In genomic region chr2:158191076-158191566, GRCh38 we compare ENCODE assay signal across 8 cellular contexts.
DNase-seq lines count a peak whose midpoint lies in the region; ATAC-seq and TF ChIP-seq lines count a peak whose summit lies in the region.

No MANE protein-coding gene starts in this region.

- no peak overlapping the region for H3K23ac ChIP-seq in IMR-90 (ENCODE audit: low read depth, low read length)

- dilution Hi-C loops in IMR-90 (cut with HindIII; ENCODE audit: low sequenced_read_pairs, unreplicated experiment) = no loop called here

- no peak overlapping the region for H3K18ac ChIP-seq in IMR-90 (ENCODE audit: low read depth, low read length)

- CTCF ChIA-PET in IMR-90 (lab: Yijun Ruan, JAX) = interaction anchor here (1.6 kb wide), 1 partner anchor 11 kb away, joined by 4 read pairs; no protein-coding TSS in a partner anchor

- no peak overlapping the region for H3K14ac ChIP-seq in IMR-90 (replicated peaks; ENCODE audit: low read depth, low read length)

- no peaks in the 10 kb centered on the region for H3F3A ChIP-seq in smooth muscle cell (ENCODE audit: low read depth)

- H3K9me3 ChIP-seq in IMR-90 (ENCODE audit: control insufficient read depth, insufficient read depth, low read length) (no peaks in the 10 kb centered on the region), smooth muscle cell (replicated peaks; ENCODE audit: low read depth) (no peaks in the 10 kb centered on the region)

- no peak overlapping the region for H2AK5ac ChIP-seq in IMR-90 (ENCODE audit: low read depth, low read length)

- H2BK5ac ChIP-seq in IMR-90 (ENCODE audit: low read depth, low read length, poor library complexity, severe bottlenecking) = no peak overlapping the region

- no peak overlapping the region for H3K27ac ChIP-seq in IMR-90 (ENCODE audit: insufficient read depth, low read length)
- peak overlapping the region; percentile 46 for H3K27ac ChIP-seq in smooth muscle cell (ENCODE audit: low read depth)

- H3K36me3 ChIP-seq in IMR-90 (ENCODE audit: control insufficient read depth, insufficient read depth, low read length) = no peaks in the 10 kb centered on the region
- H3K36me3 ChIP-seq in smooth muscle cell (ENCODE audit: low read depth) = no peaks in the 10 kb centered on the region

- no peak overlapping the region for H3K56ac ChIP-seq in IMR-90 (ENCODE audit: extremely low read depth, insufficient read depth, low read length)

- POLR2A ChIA-PET in IMR-90 (lab: Charles Lee; ENCODE audit: unreplicated experiment) = no interaction called here

- H3K9ac ChIP-seq in IMR-90 (ENCODE audit: low read depth, low read length) = no peak overlapping the region
- H3K9ac ChIP-seq in smooth muscle cell (ENCODE audit: low read depth) = peak overlapping the region; percentile 0

- H3K4me3 ChIP-seq in IMR-90 (ENCODE audit: insufficient read depth, low read depth, low read length) = no peak overlapping the region
- no peak overlapping the region for H3K4me3 ChIP-seq in astrocyte of the spinal cord (ENCODE audit: low read depth, low read length)
- H3K4me3 ChIP-seq in smooth muscle cell = peak overlapping the region; percentile 14

- TF ChIP-seq CTCF in GM13976 (IDR thresholded peaks at IDR 0.05; ENCODE audit: borderline replicate concordance, control extremely low read depth, extremely low read depth, insufficient read depth, missing control alignments) (no peak), IMR-90 (conservative IDR thresholded peaks at IDR 0.05; ENCODE audit: low read depth, low read length) (no peak), astrocyte of the spinal cord (IDR thresholded peaks at IDR 0.05; ENCODE audit: low read depth, low read length) (no peak), smooth muscle cell (IDR thresholded peaks at IDR 0.05; ENCODE audit: borderline replicate concordance, insufficient read depth, poor library complexity, severe bottlenecking) (no peak)

- in situ Hi-C loops in GM13976 (cut with MboI; ENCODE audit: low sequenced_read_pairs, unreplicated experiment) = no loop called here
- in situ Hi-C loops in IMR-90 (cut with MboI; ENCODE audit: low sequenced_read_pairs) = no loop called here
- in situ Hi-C loops in astrocyte of the spinal cord (cut with HindIII; ENCODE audit: low sequenced_read_pairs) = no loop called here

- TF ChIP-seq RAD21 in IMR-90 (IDR thresholded peaks at IDR 0.05; ENCODE audit: low read length) = no peak

- no peaks in the 10 kb centered on the region for H3K4me1 ChIP-seq in IMR-90 (ENCODE audit: control insufficient read depth, insufficient read depth, low read length)
- peaks cover 21% of the 10 kb centered on the region for H3K4me1 ChIP-seq in smooth muscle cell (ENCODE audit: low read depth)

- H3K9me1 ChIP-seq in IMR-90 (ENCODE audit: insufficient read depth, low read length) = no peaks in the 10 kb centered on the region

- no TSS peak for BruUV-seq in IMR-90 (replicated peaks; lab: Mats Ljungman, UMichigan)

- peak; percentile 82 for ATAC-seq in GM21576 (IDR thresholded peaks at IDR 0.05; ENCODE audit: unreplicated experiment)
- no peak for ATAC-seq in IMR-90 (ENCODE audit: low read depth)

- H3K79me2 ChIP-seq in smooth muscle cell (ENCODE audit: low read depth) = no peaks in the 10 kb centered on the region

- H4K20me1 ChIP-seq in IMR-90 (ENCODE audit: insufficient read depth, low read length) (no peaks in the 10 kb centered on the region), smooth muscle cell (ENCODE audit: low read depth) (no peaks in the 10 kb centered on the region)

- H3K27me3 ChIP-seq in IMR-90 (ENCODE audit: control insufficient read depth, insufficient read depth, low read length) (no peaks in the 10 kb centered on the region), smooth muscle cell (ENCODE audit: low read depth) (no peaks in the 10 kb centered on the region)

- H3K4me2 ChIP-seq in IMR-90 (ENCODE audit: low read depth, low read length) (peak overlapping the region; percentile 22; the same call in 1 of the 2 replicates), smooth muscle cell (peak overlapping the region; percentile 70)

- intact Hi-C loops in IMR-90 (cut with micrococcal nuclease) = no loop called here

- H4K8ac ChIP-seq in IMR-90 (ENCODE audit: low read depth in 2 of 2, low read length in 2 of 2) = no peak overlapping the region

- no peak overlapping the region for H2AFZ ChIP-seq in IMR-90 (replicated peaks; ENCODE audit: low read length, poor library complexity)
- H2AFZ ChIP-seq in smooth muscle cell (ENCODE audit: low read depth) = no peak overlapping the region

- DNase-seq in GM13976 (ENCODE audit: low spot score) = peak; percentile 10
- no peak for DNase-seq in IMR-90
- DNase-seq in astrocyte of the spinal cord (ENCODE audit: low read depth, low spot score) = peak; percentile 80
- DNase-seq in smooth muscle cell (lab: John Stamatoyannopoulos, UW; ENCODE audit: unreplicated experiment) = no peak
- DNase-seq in NCI-H187 treated with DMSO at 0.1 percent for 48 hours (lab: John Stamatoyannopoulos, UW) = no peak
- DNase-seq in T1000 (lab: John Stamatoyannopoulos, UW) = no peak
- DNase-seq in foreskin melanocyte = no peak

- no peak overlapping the region for H2BK120ac ChIP-seq in IMR-90 (ENCODE audit: low read depth, low read length)

- H3K79me1 ChIP-seq in IMR-90 (ENCODE audit: low read depth in 1 of 2, low read length in 2 of 2) = no peaks in the 10 kb centered on the region

- H4K91ac ChIP-seq in IMR-90 (ENCODE audit: insufficient read depth, low read depth, low read length) = no peak overlapping the region

- H3K4ac ChIP-seq in IMR-90 (ENCODE audit: low read depth, low read length) = no peak overlapping the region

- no CpG with 5 or more reads among the region's 5 CpGs for WGBS in IMR-90 (ENCODE audit: extremely low coverage in 2 of 2, insufficient read length in 1 of 2), 2 experiments
- WGBS in smooth muscle cell (ENCODE audit: low lambda C conversion rate) = 18% methylated on average over 5 of the region's 5 CpGs

- no peak for TF ChIP-seq POLR2A in IMR-90 (IDR thresholded peaks at IDR 0.05; ENCODE audit: low read depth, low read length)

- H2AK9ac ChIP-seq in IMR-90 (replicated peaks; ENCODE audit: low read depth, low read length, poor library complexity) = no peak overlapping the region

- H2BK15ac ChIP-seq in IMR-90 (ENCODE audit: low read depth, low read length) = no peak overlapping the region

- H2BK20ac ChIP-seq in IMR-90 (ENCODE audit: low read depth, low read length) = no peak overlapping the region

- no peak overlapping the region for H4K5ac ChIP-seq in IMR-90 (ENCODE audit: low read depth, low read length)

TF ChIP-seq in IMR-90, 13 proteins besides CTCF, POLR2A, EP300 and RAD21:
- no peak for TF ChIP-seq ELK1 (IDR thresholded peaks at IDR 0.05; ENCODE audit: borderline replicate concordance, low read depth, low read length)
- no peak for TF ChIP-seq FOS (IDR thresholded peaks at IDR 0.05; ENCODE audit: low read depth, low read length)
- TF ChIP-seq MXI1 (IDR thresholded peaks at IDR 0.05; ENCODE audit: borderline replicate concordance, low read depth, low read length) = no peak
- TF ChIP-seq USF2 (IDR thresholded peaks at IDR 0.05; ENCODE audit: low read depth, low read length) = no peak
- no peak for TF ChIP-seq CHD1 (IDR thresholded peaks at IDR 0.05; ENCODE audit: low read depth, low read length)

Comparison
In these comparisons a context has a peak if more than half of its experiments do, and no peak if none do; other contexts are left out.
1. DNase-seq: peak in GM13976 (single experiment) and astrocyte of the spinal cord (single experiment); none in IMR-90 (single experiment), smooth muscle cell (single experiment), NCI-H187 treated with DMSO at 0.1 percent for 48 hours (single experiment), T1000 (single experiment) and foreskin melanocyte (single experiment).